Comparison of ENCODE assay signal across 10 cellular contexts in genomic region chr20:23461180-23461579, GRCh38. TPM values are rescaled to one million over a fixed set of nuclear protein-coding genes. Genes with fewer than 3 reads are reported as not detected.
"Had no signal": no experiment of that assay in that cellular context is flagged by ENCODE, and none has a peak within 500 bp of the region (broad histone marks: within the 10 kb centered on the region; RNA-seq: fewer than 3 reads in every experiment).

No MANE protein-coding gene starts in this region.

- H3K9me3 ChIP-seq: HAP-1 had no signal

- H3K4me2 ChIP-seq: KMS-11 had no signal

- DNase-seq: GOT3, H7, HFFc6, IMR-90, KBM-7 had no signal

- H3K27ac ChIP-seq: KMS-11 had no signal

- H3K27ac Mint-ChIP-seq: HFFc6 had no signal

- ATAC-seq: HCT116 had no signal

- H3K9ac ChIP-seq: KMS-11 had no signal

- H3K4me1 ChIP-seq: HAP-1 had no signal

- H3K4me3 ChIP-seq: HAP-1 had no signal

- H3K4me3 Mint-ChIP-seq: HFFc6 had no signal

- H3K36me3 ChIP-seq: HAP-1 had no signal

RNA-seq across cellular contexts. Expression of gene CST11, which starts 8.5 kb away (rescaled TPM):
- total RNA-seq: H4, H7, HFFc6, HT-29, IMR-90 had no signal
- polyA plus RNA-seq: IMR-90 had no signal

RNA-seq across cellular contexts. Expression of gene CSTL1, which starts 21.7 kb away (rescaled TPM):
- total RNA-seq: H4, H7, HFFc6, HT-29, IMR-90 had no signal
- polyA plus RNA-seq: IMR-90 had no signal

RNA-seq across cellular contexts. Expression of gene CST8, which starts 29.7 kb away (rescaled TPM):
- total RNA-seq: H4, H7, HFFc6, HT-29, IMR-90 had no signal
- polyA plus RNA-seq: IMR-90 had no signal
